ENCODE assay signal across 10 cellular contexts in genomic region chrX:27694667-27695066, GRCh38.
"Had no signal": no experiment of that assay in that cellular context is flagged by ENCODE, and none has a peak within 500 bp of the region (broad histone marks: within the 10 kb centered on the region; RNA-seq: fewer than 3 reads in every experiment).

No MANE protein-coding gene starts in this region.

- H3K4me3 ChIP-seq: GM23248, HAP-1 had no signal

- H3K36me3 ChIP-seq: HAP-1 had no signal

- ATAC-seq: HCT116, HepG2 had no signal

- H3K27ac ChIP-seq: GM23248, HL-60 had no signal

- H3K27ac Mint-ChIP-seq: HFFc6, IgD-negative memory B cell had no signal

- H3K27me3 Mint-ChIP-seq: IgD-negative memory B cell had no signal

- H3K4me1 Mint-ChIP-seq: IgD-negative memory B cell had no signal

- H3K9me3 Mint-ChIP-seq: IgD-negative memory B cell had no signal

- H3K9me3 ChIP-seq: HAP-1 had no signal

- H3K4me3 Mint-ChIP-seq: HFFc6, IgD-negative memory B cell had no signal

- DNase-seq: GM23248, GOT3, H7, HFFc6, KBM-7 had no signal

- FAIRE-seq: HepG2 had no signal
